In genomic region chr16:63066552-63066951, GRCh38 we compare ENCODE assay signal across 1 cellular context.
TF ChIP-seq lines count a peak whose summit lies in the region.

No MANE protein-coding gene starts in this region.

TF ChIP-seq in IMR-90, 13 proteins besides CTCF, POLR2A, EP300 and RAD21:
- peak; percentile 58; the same call in 1 of the 2 replicates for TF ChIP-seq NFE2L2 (IDR thresholded peaks at IDR 0.05; ENCODE audit: low read depth, low read length)
- no peak for TF ChIP-seq FOS (IDR thresholded peaks at IDR 0.05; ENCODE audit: low read depth, low read length)
